15 cellular contexts compared by ENCODE assay signal in genomic region chr15:40052604-40053003, GRCh38. TPM values are rescaled to one million over a fixed set of nuclear protein-coding genes. Genes with fewer than 3 reads are reported as not detected.
DNase-seq lines count a peak whose midpoint lies in the region; ATAC-seq, FAIRE-seq and TF ChIP-seq lines count a peak whose summit lies in the region.
"Had no signal": no experiment of that assay in that cellular context is flagged by ENCODE, and none has a peak within 500 bp of the region (broad histone marks: within the 10 kb centered on the region; RNA-seq: fewer than 3 reads in every experiment).

No MANE protein-coding gene starts in this region.

- no peak overlapping the region for H3K4me2 ChIP-seq in GM23338

- no peaks in the 10 kb centered on the region for H3K36me3 ChIP-seq in GM23338 (ENCODE audit: insufficient read depth)

- H3K4me1 ChIP-seq in GM23338 (ENCODE audit: insufficient read depth) = peaks cover 6% of the 10 kb centered on the region

- H3F3A ChIP-seq in GM23338 (replicated peaks; ENCODE audit: low read depth) = 0 out of 2 replicates have a peak, but pooled peaks cover 10% of the 10 kb centered on the region

- no peaks in the 10 kb centered on the region for H3K9me3 Mint-ChIP-seq in neural crest cell
- no peaks in the 10 kb centered on the region; the same call in 2 of the 3 replicates for H3K9me3 Mint-ChIP-seq in GM23338
- H3K9me3 Mint-ChIP-seq: activated naive CD8-positive, alpha-beta T cell treated with anti-CD3 and anti-CD28 coated beads, Interleukin-2, amount 10 ng/mL, durations not matched to agents 7 days and 5 days had no signal

- H3K27ac Mint-ChIP-seq in neural crest cell (ENCODE audit: unreplicated experiment) (peak overlapping the region; percentile 9), GM23338 (no peak overlapping the region)
- H3K27ac Mint-ChIP-seq: activated naive CD8-positive, alpha-beta T cell treated with anti-CD3 and anti-CD28 coated beads, Interleukin-2, amount 10 ng/mL, durations not matched to agents 7 days and 5 days had no signal

- no peaks in the 10 kb centered on the region for H3K36me3 Mint-ChIP-seq in neural crest cell (ENCODE audit: low read depth)
- H3K36me3 Mint-ChIP-seq in GM23338 (ENCODE audit: low read depth) = no peaks in the 10 kb centered on the region; the same call in 2 of the 3 replicates

- H3K4me3 Mint-ChIP-seq in neural crest cell = no peak overlapping the region
- no peak overlapping the region for H3K4me3 Mint-ChIP-seq in GM23338
- H3K4me3 Mint-ChIP-seq: activated CD4-positive, alpha-beta T cell treated with anti-CD3 and anti-CD28 coated beads for 36 hours; activated naive CD8-positive, alpha-beta T cell treated with anti-CD3 and anti-CD28 coated beads, Interleukin-2, amount 10 ng/mL, durations not matched to agents 7 days and 5 days had no signal

- TF ChIP-seq CTCF in neural crest cell (conservative IDR thresholded peaks at IDR 0.05) (no peak), GM23338 (conservative IDR thresholded peaks at IDR 0.05; ENCODE audit: low read depth in 2 of 2) (no peak)

- no peaks in the 10 kb centered on the region for H3K9me2 ChIP-seq in GM23338 (ENCODE audit: insufficient read depth)

- H3K27me3 ChIP-seq in GM23338 (ENCODE audit: insufficient read depth) = no peaks in the 10 kb centered on the region

- H3K4me1 Mint-ChIP-seq in neural crest cell (peaks cover 31% of the 10 kb centered on the region), GM23338 (peaks cover 36% of the 10 kb centered on the region)

- H3K79me2 ChIP-seq in GM23338 (replicated peaks; ENCODE audit: insufficient read depth) = no peaks in the 10 kb centered on the region

- H3K27ac ChIP-seq in GM23338 (ENCODE audit: low read depth) = no peak overlapping the region

- in situ Hi-C loops in Caki2 (cut with HindIII; ENCODE audit: low pct_unique_long_range_greater_than_20kb, low sequenced_read_pairs) = no loop called here

- no peaks in the 10 kb centered on the region for H4K20me1 ChIP-seq in GM23338 (replicated peaks; ENCODE audit: insufficient read depth)

- peak; percentile 75 for DNase-seq in Caki2 (ENCODE audit: low read depth)
- peak; percentile 37 for DNase-seq in MV-4-11 (lab: John Stamatoyannopoulos, UW)
- DNase-seq in neural crest cell (ENCODE audit: low read depth, low spot score) = no peak
- DNase-seq in GM23338 (ENCODE audit: low spot score) = no peak
- DNase-seq in activated CD4-positive, alpha-beta T cell treated with anti-CD3 and anti-CD28 coated beads, Interleukin-2, amount 50 U/mL, for 1 hour = no peak
- DNase-seq: activated CD4-positive, alpha-beta T cell treated with anti-CD3 and anti-CD28 coated beads for 36 hours; activated naive CD8-positive, alpha-beta T cell treated with anti-CD3 and anti-CD28 coated beads, Interleukin-2, amount 10 ng/mL, durations not matched to agents 7 days and 5 days; DMS79 treated with DMSO at 0.1 percent for 48 hours; effector memory CD4-positive, alpha-beta T cell; left cardiac atrium; NCI-H1092 treated with DMSO at 0.1 percent for 48 hours; SHP77 treated with DMSO at 0.1 percent for 48 hours had no signal

- no peak overlapping the region for H3K4me3 ChIP-seq in GM23338

- ATAC-seq in GM23338 = no peak
- no peak for ATAC-seq in HG02588 (IDR thresholded peaks at IDR 0.05; ENCODE audit: unreplicated experiment)
- no peak for ATAC-seq in GM19452 (IDR thresholded peaks at IDR 0.05; ENCODE audit: unreplicated experiment)
- ATAC-seq: activated CD4-positive, alpha-beta T cell treated with anti-CD3 and anti-CD28 coated beads for 36 hours; left cardiac atrium had no signal

- H2AFZ ChIP-seq in GM23338 = no peak overlapping the region

- H3K27me3 Mint-ChIP-seq in neural crest cell (ENCODE audit: low read depth) (peaks cover 2% of the 10 kb centered on the region), GM23338 (ENCODE audit: insufficient read depth, low read depth, poor library complexity) (peaks cover 12% of the 10 kb centered on the region)
- H3K27me3 Mint-ChIP-seq: activated CD4-positive, alpha-beta T cell treated with anti-CD3 and anti-CD28 coated beads for 36 hours; activated naive CD8-positive, alpha-beta T cell treated with anti-CD3 and anti-CD28 coated beads, Interleukin-2, amount 10 ng/mL, durations not matched to agents 7 days and 5 days had no signal

- peak; percentile 18 for FAIRE-seq in colon (lab: Jason Lieb, UNC)

TF ChIP-seq in GM23338, 12 proteins besides CTCF, POLR2A, EP300 and RAD21 (continues in another document):
- TF ChIP-seq, protein P1, sequence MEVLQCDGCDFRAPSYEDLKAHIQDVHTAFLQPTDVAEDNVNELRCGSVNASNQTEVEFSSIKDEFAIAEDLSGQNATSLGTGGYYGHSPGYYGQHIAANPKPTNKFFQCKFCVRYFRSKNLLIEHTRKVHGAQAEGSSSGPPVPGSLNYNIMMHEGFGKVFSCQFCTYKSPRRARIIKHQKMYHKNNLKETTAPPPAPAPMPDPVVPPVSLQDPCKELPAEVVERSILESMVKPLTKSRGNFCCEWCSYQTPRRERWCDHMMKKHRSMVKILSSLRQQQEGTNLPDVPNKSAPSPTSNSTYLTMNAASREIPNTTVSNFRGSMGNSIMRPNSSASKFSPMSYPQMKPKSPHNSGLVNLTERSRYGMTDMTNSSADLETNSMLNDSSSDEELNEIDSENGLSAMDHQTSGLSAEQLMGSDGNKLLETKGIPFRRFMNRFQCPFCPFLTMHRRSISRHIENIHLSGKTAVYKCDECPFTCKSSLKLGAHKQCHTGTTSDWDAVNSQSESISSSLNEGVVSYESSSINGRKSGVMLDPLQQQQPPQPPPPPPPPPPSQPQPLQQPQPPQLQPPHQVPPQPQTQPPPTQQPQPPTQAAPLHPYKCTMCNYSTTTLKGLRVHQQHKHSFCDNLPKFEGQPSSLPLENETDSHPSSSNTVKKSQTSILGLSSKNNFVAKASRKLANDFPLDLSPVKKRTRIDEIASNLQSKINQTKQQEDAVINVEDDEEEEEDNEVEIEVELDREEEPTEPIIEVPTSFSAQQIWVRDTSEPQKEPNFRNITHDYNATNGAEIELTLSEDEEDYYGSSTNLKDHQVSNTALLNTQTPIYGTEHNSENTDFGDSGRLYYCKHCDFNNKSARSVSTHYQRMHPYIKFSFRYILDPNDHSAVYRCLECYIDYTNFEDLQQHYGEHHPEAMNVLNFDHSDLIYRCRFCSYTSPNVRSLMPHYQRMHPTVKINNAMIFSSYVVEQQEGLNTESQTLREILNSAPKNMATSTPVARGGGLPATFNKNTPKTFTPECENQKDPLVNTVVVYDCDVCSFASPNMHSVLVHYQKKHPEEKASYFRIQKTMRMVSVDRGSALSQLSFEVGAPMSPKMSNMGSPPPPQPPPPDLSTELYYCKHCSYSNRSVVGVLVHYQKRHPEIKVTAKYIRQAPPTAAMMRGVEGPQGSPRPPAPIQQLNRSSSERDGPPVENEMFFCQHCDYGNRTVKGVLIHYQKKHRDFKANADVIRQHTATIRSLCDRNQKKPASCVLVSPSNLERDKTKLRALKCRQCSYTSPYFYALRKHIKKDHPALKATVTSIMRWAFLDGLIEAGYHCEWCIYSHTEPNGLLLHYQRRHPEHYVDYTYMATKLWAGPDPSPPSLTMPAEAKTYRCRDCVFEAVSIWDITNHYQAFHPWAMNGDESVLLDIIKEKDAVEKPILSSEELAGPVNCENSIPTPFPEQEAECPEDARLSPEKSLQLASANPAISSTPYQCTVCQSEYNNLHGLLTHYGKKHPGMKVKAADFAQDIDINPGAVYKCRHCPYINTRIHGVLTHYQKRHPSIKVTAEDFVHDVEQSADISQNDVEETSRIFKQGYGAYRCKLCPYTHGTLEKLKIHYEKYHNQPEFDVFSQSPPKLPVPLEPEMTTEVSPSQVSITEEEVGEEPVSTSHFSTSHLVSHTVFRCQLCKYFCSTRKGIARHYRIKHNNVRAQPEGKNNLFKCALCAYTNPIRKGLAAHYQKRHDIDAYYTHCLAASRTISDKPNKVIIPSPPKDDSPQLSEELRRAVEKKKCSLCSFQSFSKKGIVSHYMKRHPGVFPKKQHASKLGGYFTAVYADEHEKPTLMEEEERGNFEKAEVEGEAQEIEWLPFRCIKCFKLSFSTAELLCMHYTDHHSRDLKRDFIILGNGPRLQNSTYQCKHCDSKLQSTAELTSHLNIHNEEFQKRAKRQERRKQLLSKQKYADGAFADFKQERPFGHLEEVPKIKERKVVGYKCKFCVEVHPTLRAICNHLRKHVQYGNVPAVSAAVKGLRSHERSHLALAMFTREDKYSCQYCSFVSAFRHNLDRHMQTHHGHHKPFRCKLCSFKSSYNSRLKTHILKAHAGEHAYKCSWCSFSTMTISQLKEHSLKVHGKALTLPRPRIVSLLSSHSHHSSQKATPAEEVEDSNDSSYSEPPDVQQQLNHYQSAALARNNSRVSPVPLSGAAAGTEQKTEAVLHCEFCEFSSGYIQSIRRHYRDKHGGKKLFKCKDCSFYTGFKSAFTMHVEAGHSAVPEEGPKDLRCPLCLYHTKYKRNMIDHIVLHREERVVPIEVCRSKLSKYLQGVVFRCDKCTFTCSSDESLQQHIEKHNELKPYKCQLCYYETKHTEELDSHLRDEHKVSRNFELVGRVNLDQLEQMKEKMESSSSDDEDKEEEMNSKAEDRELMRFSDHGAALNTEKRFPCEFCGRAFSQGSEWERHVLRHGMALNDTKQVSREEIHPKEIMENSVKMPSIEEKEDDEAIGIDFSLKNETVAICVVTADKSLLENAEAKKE (CRISPR knock-in tag; IDR thresholded peaks at IDR 0.05) = no peak
- no peak for TF ChIP-seq POLR2AphosphoS5 (IDR thresholded peaks at IDR 0.05; ENCODE audit: low read depth)
- no peak for TF ChIP-seq JUNB (IDR thresholded peaks at IDR 0.05; ENCODE audit: unreplicated experiment)
- TF ChIP-seq EZH2 (IDR thresholded peaks at IDR 0.05; ENCODE audit: low read depth, unreplicated experiment) = no peak
- no peak for TF ChIP-seq STAT1 (IDR thresholded peaks at IDR 0.05; ENCODE audit: unreplicated experiment)
- TF ChIP-seq, protein P2, sequence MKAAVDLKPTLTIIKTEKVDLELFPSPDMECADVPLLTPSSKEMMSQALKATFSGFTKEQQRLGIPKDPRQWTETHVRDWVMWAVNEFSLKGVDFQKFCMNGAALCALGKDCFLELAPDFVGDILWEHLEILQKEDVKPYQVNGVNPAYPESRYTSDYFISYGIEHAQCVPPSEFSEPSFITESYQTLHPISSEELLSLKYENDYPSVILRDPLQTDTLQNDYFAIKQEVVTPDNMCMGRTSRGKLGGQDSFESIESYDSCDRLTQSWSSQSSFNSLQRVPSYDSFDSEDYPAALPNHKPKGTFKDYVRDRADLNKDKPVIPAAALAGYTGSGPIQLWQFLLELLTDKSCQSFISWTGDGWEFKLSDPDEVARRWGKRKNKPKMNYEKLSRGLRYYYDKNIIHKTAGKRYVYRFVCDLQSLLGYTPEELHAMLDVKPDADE (IDR thresholded peaks at IDR 0.05) = no peak

RNA-seq across cellular contexts. Expression of gene SRP14, which starts 13.6 kb away (rescaled TPM):
- total RNA-seq in Caki2 (2014; rRNA removed; shearing (Covaris generic); ENCODE audit: low replicate concordance) = 175 and 229 TPM in 2 replicates
- 229 and 234 TPM in 2 replicates for total RNA-seq in neural crest cell
- total RNA-seq in GM23338 (2014; rRNA removed; shearing (Covaris generic)) = 249 and 294 TPM in 2 replicates
- polyA plus RNA-seq in GM23338 (2016; fragmentation: Nextera tagmentation; extraction: Ambion mirVana) = 1,410 and 1,412 TPM in 2 replicates

RNA-seq across cellular contexts. Expression of gene BMF, which starts 56.1 kb away (rescaled TPM):
- total RNA-seq in Caki2 (2014; rRNA removed; shearing (Covaris generic); ENCODE audit: low replicate concordance) = 0.23 and 1.8 TPM in 2 replicates
- 18.0 and 23.0 TPM in 2 replicates for total RNA-seq in neural crest cell
- total RNA-seq in GM23338 (2014; rRNA removed; shearing (Covaris generic)) = 16.0 and 20.3 TPM in 2 replicates
- polyA plus RNA-seq in GM23338 (2016; fragmentation: Nextera tagmentation; extraction: Ambion mirVana) = 2.0 and 2.5 TPM in 2 replicates

Comparison
In these comparisons a context has a peak if more than half of its experiments do, and no peak if none do; other contexts are left out.
1. DNase-seq: peak in Caki2 (single experiment) and MV-4-11 (single experiment); none in neural crest cell (single experiment), GM23338 (single experiment) and activated CD4-positive, alpha-beta T cell treated with anti-CD3 and anti-CD28 coated beads, Interleukin-2, amount 50 U/mL, for 1 hour (single experiment).